1 cellular context compared by ENCODE assay signal in genomic region chr4:142549248-142549647, GRCh38.
TF ChIP-seq lines count a peak whose summit lies in the region.

No MANE protein-coding gene starts in this region.

TF ChIP-seq in GM23338, 12 proteins besides CTCF, POLR2A, EP300 and RAD21 (continued from another document):
- no peak for TF ChIP-seq REST (IDR thresholded peaks at IDR 0.05; ENCODE audit: unreplicated experiment)
- no peak for TF ChIP-seq ZNF462 (CRISPR knock-in tag; IDR thresholded peaks at IDR 0.05)
- no peak for TF ChIP-seq POLR2AphosphoS5 (IDR thresholded peaks at IDR 0.05; ENCODE audit: low read depth)
- TF ChIP-seq JUNB (IDR thresholded peaks at IDR 0.05; ENCODE audit: unreplicated experiment), result no peak
